In the genomic region with DNA sequence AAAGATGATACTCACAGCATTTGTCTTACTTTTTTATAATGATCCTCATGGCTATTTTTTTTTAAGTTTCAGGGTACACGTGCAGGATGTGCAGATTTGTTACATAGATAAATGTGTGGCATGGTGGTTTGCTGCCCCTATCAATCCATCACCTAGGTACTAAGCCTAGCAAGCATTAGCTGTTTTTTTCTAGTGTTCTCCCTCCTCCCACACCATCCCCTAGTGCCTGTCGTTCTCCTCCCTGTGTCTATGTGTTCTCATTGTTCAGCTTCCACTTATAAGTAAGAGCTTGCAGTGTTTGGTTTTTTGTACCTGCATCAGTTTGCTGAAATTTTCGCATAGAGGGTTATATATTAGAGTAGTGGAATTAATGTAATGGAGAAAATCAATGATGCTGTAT, we compare ENCODE assay signal across 23 cellular contexts.
DNase-seq lines count a peak whose midpoint lies in the region; ATAC-seq and TF ChIP-seq lines count a peak whose summit lies in the region.
"Had no signal": no experiment of that assay in that cellular context is flagged by ENCODE, and none has a peak within 500 bp of the region (broad histone marks: within the 10 kb centered on the region; RNA-seq: fewer than 3 reads in every experiment).

No MANE protein-coding gene starts in this region.

- peaks cover 0 to 7% (median 4%) of the 10 kb centered on the region in 8 donors for H3K9me3 Mint-ChIP-seq in CD4-positive, alpha-beta memory T cell
- H3K9me3 Mint-ChIP-seq: H9 had no signal

- 42% methylated on average over 3 of the region's 3 CpGs for WGBS in esophagus muscularis mucosa

- no peak for TF ChIP-seq POLR2A in esophagus muscularis mucosa (IDR thresholded peaks at IDR 0.05; ENCODE audit: low read depth)

- TF ChIP-seq EP300 in esophagus muscularis mucosa (IDR thresholded peaks at IDR 0.05), result no peak

- CTCF ChIA-PET in CD4-positive, alpha-beta memory T cell (lab: Charles Lee; ENCODE audit: partially characterized antibody), result no interaction called here

- no peak overlapping the region for H3K27ac Mint-ChIP-seq in CD4-positive, alpha-beta memory T cell
- H3K27ac Mint-ChIP-seq: CD4-positive, alpha-beta T cell; H9; HFFc6 had no signal

- ATAC-seq in HG03565 (IDR thresholded peaks at IDR 0.05; ENCODE audit: unreplicated experiment), result no peak

- H3K36me3 Mint-ChIP-seq in CD4-positive, alpha-beta memory T cell, result no peaks in the 10 kb centered on the region

- no peak overlapping the region for H3K4me3 ChIP-seq in esophagus muscularis mucosa
- H3K4me3 ChIP-seq in CD4-positive, alpha-beta memory T cell (ENCODE audit: low read length in 2 of 2), result no peak overlapping the region
- H3K4me3 ChIP-seq: BLaER1, Peyer's patch, SJSA1 had no signal

- intact Hi-C loops in esophagus muscularis mucosa (cut with DNase I), result no loop called here
- intact Hi-C loops in CD4-positive, alpha-beta memory T cell (cut with micrococcal nuclease), result no loop called here

- TF ChIP-seq CTCF in esophagus muscularis mucosa (IDR thresholded peaks at IDR 0.05), result no peak

- H3K27me3 ChIP-seq in esophagus muscularis mucosa, result no peaks in the 10 kb centered on the region
- H3K27me3 ChIP-seq in CD4-positive, alpha-beta memory T cell (ENCODE audit: insufficient read depth, low read length), result no peaks in the 10 kb centered on the region
- H3K27me3 ChIP-seq: BLaER1, Peyer's patch, SJSA1 had no signal

- no peaks in the 10 kb centered on the region for H3K4me1 Mint-ChIP-seq in CD4-positive, alpha-beta memory T cell
- H3K4me1 Mint-ChIP-seq: H9 had no signal

- no peaks in the 10 kb centered on the region for H3K9me3 ChIP-seq in esophagus muscularis mucosa
- H3K9me3 ChIP-seq in CD4-positive, alpha-beta memory T cell (ENCODE audit: control insufficient read depth in 1 of 2, low read length in 2 of 2), result no peaks in the 10 kb centered on the region
- H3K9me3 ChIP-seq: BLaER1, Peyer's patch, SJSA1 had no signal

- H3K27me3 Mint-ChIP-seq in CD4-positive, alpha-beta memory T cell, result no peaks in the 10 kb centered on the region
- H3K27me3 Mint-ChIP-seq: CD4-positive, alpha-beta T cell had no signal

- H3K36me3 ChIP-seq in esophagus muscularis mucosa, result no peaks in the 10 kb centered on the region
- H3K36me3 ChIP-seq in CD4-positive, alpha-beta memory T cell (ENCODE audit: insufficient read depth, low read length), result no peaks in the 10 kb centered on the region
- H3K36me3 ChIP-seq: BLaER1, Peyer's patch, SJSA1 had no signal

- H3K27ac ChIP-seq in esophagus muscularis mucosa (replicated peaks in 1 of 4), result no peak overlapping the region
- H3K27ac ChIP-seq in CD4-positive, alpha-beta memory T cell (ENCODE audit: low read depth, low read length), result no peak overlapping the region
- H3K27ac ChIP-seq: BLaER1, Peyer's patch, SJSA1 had no signal

- no peak overlapping the region for H3K4me3 Mint-ChIP-seq in CD4-positive, alpha-beta memory T cell
- H3K4me3 Mint-ChIP-seq: CD4-positive, alpha-beta T cell; H9; HFFc6 had no signal

- H3K4me1 ChIP-seq in esophagus muscularis mucosa, result no peaks in the 10 kb centered on the region
- no peaks in the 10 kb centered on the region for H3K4me1 ChIP-seq in CD4-positive, alpha-beta memory T cell (ENCODE audit: insufficient read depth, low read length)
- H3K4me1 ChIP-seq: BLaER1, Peyer's patch, SJSA1 had no signal

- DNase-seq in DMS 273 treated with DMSO at 0.1 percent for 48 hours (lab: John Stamatoyannopoulos, UW) (peak; percentile 67), NCI-H1417 (lab: John Stamatoyannopoulos, UW) (peak in 2 of 3 experiments; percentile 26 to 76), NCI-H345 (lab: John Stamatoyannopoulos, UW) (peak; percentile 28), esophagus muscularis mucosa (ENCODE audit: extremely low spot score) (peak; percentile 50), SW480 (ENCODE audit: low spot score) (no peak)
- no peak for DNase-seq in CD4-positive, alpha-beta memory T cell
- DNase-seq: CD4-positive, alpha-beta T cell; EL; GF-D8; H9; HFFc6; KBM-7; MM.1S; NCI-H1092; NCI-H146; NCI-H2029; NCI-H446 treated with DMSO at 0.1 percent for 48 hours; NCI-H526 treated with DMSO at 0.1 percent for 48 hours; Peyer's patch; T-helper 9 cell had no signal

- POLR2A ChIA-PET in CD4-positive, alpha-beta memory T cell (lab: Charles Lee; ENCODE audit: partially characterized antibody), result no interaction called here

Comparison
In these comparisons a context has a peak if more than half of its experiments do, and no peak if none do; other contexts are left out.
1. DNase-seq: peak in DMS 273 treated with DMSO at 0.1 percent for 48 hours (single experiment), NCI-H1417 (2 of 3), NCI-H345 (single experiment) and esophagus muscularis mucosa (single experiment); none in CD4-positive, alpha-beta memory T cell (0 of 5) and SW480 (single experiment).